In genomic region chr14:68271996-68272395, GRCh38 we compare ENCODE assay signal across 11 cellular contexts.
DNase-seq lines count a peak whose midpoint lies in the region; ATAC-seq, FAIRE-seq and TF ChIP-seq lines count a peak whose summit lies in the region.
"Had no signal": no experiment of that assay in that cellular context is flagged by ENCODE, and none has a peak within 500 bp of the region (broad histone marks: within the 10 kb centered on the region; RNA-seq: fewer than 3 reads in every experiment).

No MANE protein-coding gene starts in this region.

- H3K4me2 ChIP-seq in BLaER1: peak overlapping the region; percentile 15

- H3K27ac ChIP-seq in BLaER1 (no peak overlapping the region), muscle layer of duodenum (ENCODE audit: low read length) (peak overlapping the region; percentile 28), breast epithelium (no peak overlapping the region)

- H3K36me3 Mint-ChIP-seq in activated T-helper 17 cell treated with anti-CD3 and anti-CD28 coated beads, Interleukin-2, amount 50 U/mL, for 72 hours (ENCODE audit: low read depth): no peaks in the 10 kb centered on the region
- H3K36me3 Mint-ChIP-seq: activated naive CD8-positive, alpha-beta T cell treated with anti-CD3 and anti-CD28 coated beads, Interleukin-2, amount 10 ng/mL, durations not matched to agents 7 days and 5 days had no signal

- ATAC-seq in activated T-helper 17 cell treated with anti-CD3 and anti-CD28 coated beads, Interleukin-2, amount 50 U/mL, for 72 hours (replicated peaks): no peak
- no peak for ATAC-seq in GM21360 (IDR thresholded peaks at IDR 0.05; ENCODE audit: unreplicated experiment)

- H3K4me1 ChIP-seq in BLaER1 (peaks cover 92% of the 10 kb centered on the region), muscle layer of duodenum (ENCODE audit: control insufficient read depth in 1 of 2, insufficient read depth in 2 of 2, low read length in 2 of 2) (peaks cover 9 to 14% of the 10 kb centered on the region in 2 donors), breast epithelium (no peaks in the 10 kb centered on the region)

- intact Hi-C loops in breast epithelium (cut with DNase I; ENCODE audit: low total_unique reads): no loop called here

- no peaks in the 10 kb centered on the region for H3K36me3 ChIP-seq in BLaER1
- no peaks in the 10 kb centered on the region for H3K36me3 ChIP-seq in muscle layer of duodenum (ENCODE audit: control insufficient read depth in 1 of 2, insufficient read depth in 2 of 2, low read length in 2 of 2)
- no peaks in the 10 kb centered on the region for H3K36me3 ChIP-seq in breast epithelium

- peaks cover 52% of the 10 kb centered on the region for H3K4me1 Mint-ChIP-seq in activated T-helper 17 cell treated with anti-CD3 and anti-CD28 coated beads, Interleukin-2, amount 50 U/mL, for 72 hours

- H3K27me3 ChIP-seq in BLaER1: no peaks in the 10 kb centered on the region
- no peaks in the 10 kb centered on the region for H3K27me3 ChIP-seq in muscle layer of duodenum (ENCODE audit: low read depth, low read length)
- no peaks in the 10 kb centered on the region for H3K27me3 ChIP-seq in breast epithelium

- peak overlapping the region; percentile 62 for H3K4me3 Mint-ChIP-seq in activated T-helper 17 cell treated with anti-CD3 and anti-CD28 coated beads, Interleukin-2, amount 50 U/mL, for 72 hours
- H3K4me3 Mint-ChIP-seq: activated naive CD8-positive, alpha-beta T cell treated with anti-CD3 and anti-CD28 coated beads, Interleukin-2, amount 10 ng/mL, durations not matched to agents 7 days and 5 days had no signal

- H3K9me3 Mint-ChIP-seq in activated T-helper 17 cell treated with anti-CD3 and anti-CD28 coated beads, Interleukin-2, amount 50 U/mL, for 72 hours: no peaks in the 10 kb centered on the region
- H3K9me3 Mint-ChIP-seq: activated naive CD8-positive, alpha-beta T cell treated with anti-CD3 and anti-CD28 coated beads, Interleukin-2, amount 10 ng/mL, durations not matched to agents 7 days and 5 days had no signal

- DNase-seq in GM19239 (ENCODE audit: insufficient read length, low spot score): no peak
- no peak for DNase-seq in amygdala (lab: John Stamatoyannopoulos, UW)
- DNase-seq in GF-D8 (lab: John Stamatoyannopoulos, UW): no peak
- no peak for DNase-seq in breast epithelium (ENCODE audit: low spot score in 2 of 2)
- DNase-seq: activated naive CD8-positive, alpha-beta T cell treated with anti-CD3 and anti-CD28 coated beads, Interleukin-2, amount 10 ng/mL, durations not matched to agents 7 days and 5 days; NCI-H1092 treated with DMSO at 0.1 percent for 48 hours; NCI-H69 had no signal

- H4K20me1 ChIP-seq in BLaER1: no peaks in the 10 kb centered on the region

- no peak overlapping the region for H3K4me3 ChIP-seq in BLaER1
- no peak overlapping the region for H3K4me3 ChIP-seq in muscle layer of duodenum (ENCODE audit: low read depth in 1 of 2, low read length in 2 of 2)
- H3K4me3 ChIP-seq in breast epithelium: no peak overlapping the region

- no peak for TF ChIP-seq CTCF in breast epithelium (IDR thresholded peaks at IDR 0.05)

- H3K9me3 ChIP-seq in BLaER1 (no peaks in the 10 kb centered on the region), muscle layer of duodenum (ENCODE audit: control insufficient read depth in 1 of 2, low read length in 2 of 2) (no peaks in the 10 kb centered on the region), breast epithelium (no peaks in the 10 kb centered on the region)

- TF ChIP-seq POLR2A in breast epithelium (IDR thresholded peaks at IDR 0.05): no peak

- no peak overlapping the region for H3K9ac ChIP-seq in BLaER1

- no peaks in the 10 kb centered on the region for H3K27me3 Mint-ChIP-seq in activated T-helper 17 cell treated with anti-CD3 and anti-CD28 coated beads, Interleukin-2, amount 50 U/mL, for 72 hours
- H3K27me3 Mint-ChIP-seq: activated naive CD8-positive, alpha-beta T cell treated with anti-CD3 and anti-CD28 coated beads, Interleukin-2, amount 10 ng/mL, durations not matched to agents 7 days and 5 days had no signal

- FAIRE-seq in GM19239 (lab: Jason Lieb, UNC): peak; percentile 95

- H3K27ac Mint-ChIP-seq in activated T-helper 17 cell treated with anti-CD3 and anti-CD28 coated beads, Interleukin-2, amount 50 U/mL, for 72 hours: no peak overlapping the region
- H3K27ac Mint-ChIP-seq: activated naive CD8-positive, alpha-beta T cell treated with anti-CD3 and anti-CD28 coated beads, Interleukin-2, amount 10 ng/mL, durations not matched to agents 7 days and 5 days had no signal
